Comparison of ENCODE assay signal across 7 cellular contexts in the genomic region with DNA sequence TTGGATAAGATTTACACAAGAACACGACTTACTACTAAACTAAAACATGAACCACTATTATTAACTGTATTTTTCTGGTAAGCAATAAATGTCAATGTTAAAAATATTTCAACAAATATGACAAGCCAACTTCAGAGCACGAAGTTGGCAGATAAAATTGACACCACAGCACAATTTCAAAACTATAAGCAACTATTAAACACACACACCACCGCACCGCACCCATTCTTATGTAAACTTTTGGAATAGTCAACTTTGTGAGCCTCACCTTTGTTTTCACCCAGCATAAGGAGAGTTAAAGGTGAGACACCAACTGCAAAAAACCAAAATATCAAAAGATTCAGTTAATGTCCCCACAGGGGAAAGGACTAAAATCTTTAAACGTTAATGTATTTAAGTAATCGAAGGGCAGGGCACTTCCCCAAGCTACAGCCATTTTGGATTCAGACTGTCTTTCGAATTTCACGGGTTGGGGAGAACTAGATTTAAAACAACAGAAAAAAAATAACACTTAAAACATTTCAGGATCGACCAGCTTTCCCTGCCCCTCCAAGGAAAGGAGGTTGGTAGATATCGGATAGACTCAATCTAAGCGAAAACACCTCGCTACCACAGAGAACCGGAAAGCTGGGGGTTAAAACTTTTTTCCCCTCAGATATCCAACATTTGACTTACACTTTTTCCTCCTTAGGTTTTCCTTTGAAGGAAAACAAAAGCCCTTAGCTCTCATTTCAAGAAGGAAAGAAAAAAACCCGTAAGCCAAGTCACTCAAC. TPM values are rescaled to one million over a fixed set of nuclear protein-coding genes. Genes with fewer than 3 reads are reported as not detected.
DNase-seq lines count a peak whose midpoint lies in the region; ATAC-seq and TF ChIP-seq lines count a peak whose summit lies in the region.

No MANE protein-coding gene starts in this region.

- peak; percentile 15 for DNase-seq in GM10248 (ENCODE audit: extremely low spot score)
- peak; percentile 5 for DNase-seq in NCI-H1105 (lab: John Stamatoyannopoulos, UW)
- peak in 1 of 2 donors; percentile 23 for DNase-seq in cardiac fibroblast (ENCODE audit: low read depth in 2 of 2)
- peak; percentile 23 for DNase-seq in mesendoderm

- peak overlapping the region; percentile 97 for H3K9ac ChIP-seq in mesendoderm (ENCODE audit: low read length)

- H3K4me2 ChIP-seq in mesendoderm (ENCODE audit: low read length), result peak overlapping the region; percentile 42

- no peak overlapping the region for H2BK5ac ChIP-seq in mesendoderm (ENCODE audit: low read length)

- no peak overlapping the region for H2BK120ac ChIP-seq in mesendoderm (ENCODE audit: low read depth, low read length)

- H3K79me1 ChIP-seq in mesendoderm (ENCODE audit: low read length), result peaks cover 2% of the 10 kb centered on the region

- H3K18ac ChIP-seq in mesendoderm (ENCODE audit: low read length), result no peak overlapping the region

- POLR2A ChIA-PET in GM10248 (lab: Yijun Ruan, JAX), result interaction anchor here (0.5 to 2.3 kb wide), 6 partner anchors 8 to 447 kb away, joined by 3 to 13 read pairs (median 6); a partner anchor contains a TSS

- H3K56ac ChIP-seq in mesendoderm (ENCODE audit: low read length), result peak overlapping the region; percentile 99

- no peaks in the 10 kb centered on the region for H3K36me3 ChIP-seq in mesendoderm (ENCODE audit: control insufficient read depth, insufficient read depth, low read length)

- no peak overlapping the region for H2AK5ac ChIP-seq in mesendoderm (ENCODE audit: low read length)

- TF ChIP-seq CTCF in GM10248 (IDR thresholded peaks at IDR 0.05; ENCODE audit: control extremely low read depth, extremely low read depth, low read depth, missing control alignments) (no peak), cardiac fibroblast (IDR thresholded peaks at IDR 0.05; ENCODE audit: low read depth, low read length) (no peak)

- ATAC-seq in HG03439 (IDR thresholded peaks at IDR 0.05; ENCODE audit: unreplicated experiment) (no peak), HG02885 (IDR thresholded peaks at IDR 0.05; ENCODE audit: poor library complexity, unreplicated experiment) (no peak), GM19463 (IDR thresholded peaks at IDR 0.05; ENCODE audit: unreplicated experiment) (no peak)

- no peak overlapping the region for H4K8ac ChIP-seq in mesendoderm (ENCODE audit: low read depth, low read length)

- H3K23ac ChIP-seq in mesendoderm (ENCODE audit: low read length), result no peak overlapping the region

- H4K5ac ChIP-seq in mesendoderm (ENCODE audit: low read length), result no peak overlapping the region

- peak overlapping the region; percentile 95 to 97 for H3K4me3 ChIP-seq in cardiac fibroblast (replicated peaks in 1 of 2; ENCODE audit: low read depth in 2 of 2, low read length in 2 of 2)
- peak overlapping the region; percentile 96 for H3K4me3 ChIP-seq in mesendoderm (ENCODE audit: low read length)

- H3K4ac ChIP-seq in mesendoderm (ENCODE audit: low read depth, low read length), result no peak overlapping the region

- H3K27ac ChIP-seq in mesendoderm (ENCODE audit: low read depth, low read length), result no peak overlapping the region

- CTCF ChIA-PET in GM10248 (lab: Yijun Ruan, JAX), result interaction anchor here (1.1 to 1.4 kb wide), 3 partner anchors 11 to 173 kb away, joined by 3 to 7 read pairs (median 5); no protein-coding TSS in a partner anchor

- H3K4me1 ChIP-seq in mesendoderm (ENCODE audit: control insufficient read depth, low read depth, low read length), result peaks cover 5% of the 10 kb centered on the region

- H3K79me2 ChIP-seq in mesendoderm (ENCODE audit: control insufficient read depth, insufficient read depth, low read length), result peaks cover 64% of the 10 kb centered on the region

- no peak overlapping the region for H2BK15ac ChIP-seq in mesendoderm (replicated peaks; ENCODE audit: low read depth)

- no CpG with 5 or more reads among the region's 14 CpGs for WGBS in mesendoderm (ENCODE audit: extremely low coverage, insufficient coverage, low lambda C conversion rate)

- H3K27me3 ChIP-seq in mesendoderm (ENCODE audit: insufficient read depth, low read length, poor library complexity), result no peaks in the 10 kb centered on the region

RNA-seq across cellular contexts. Expression of a gene that starts 0.8 kb away (rescaled TPM):
- polyA plus RNA-seq in mesendoderm (2013, experiment 1 of 2), result 52.6 TPM
- 52.8 TPM for polyA plus RNA-seq in mesendoderm (2013, experiment 2 of 2)

RNA-seq across cellular contexts. Expression of a gene that starts 2.5 kb away (rescaled TPM):
- polyA plus RNA-seq in mesendoderm (2013, experiment 1 of 2), result 49.8 TPM
- 49.2 TPM for polyA plus RNA-seq in mesendoderm (2013, experiment 2 of 2)
